17 cellular contexts compared by ENCODE assay signal in genomic region chr11:58133329-58134076, GRCh38. TPM values are rescaled to one million over a fixed set of nuclear protein-coding genes. Genes with fewer than 3 reads are reported as not detected.
DNase-seq lines count a peak whose midpoint lies in the region; ATAC-seq, FAIRE-seq and TF ChIP-seq lines count a peak whose summit lies in the region.
"Had no signal": no experiment of that assay in that cellular context is flagged by ENCODE, and none has a peak within 500 bp of the region (broad histone marks: within the 10 kb centered on the region; RNA-seq: fewer than 3 reads in every experiment).

No MANE protein-coding gene starts in this region.

- no peak overlapping the region for H3K56ac ChIP-seq in IMR-90 (ENCODE audit: extremely low read depth, insufficient read depth, low read length)

- TF ChIP-seq POLR2A in IMR-90 (IDR thresholded peaks at IDR 0.05; ENCODE audit: low read depth, low read length), result no peak
- no peak for TF ChIP-seq POLR2A in sigmoid colon (IDR thresholded peaks at IDR 0.05)

- H3K9ac ChIP-seq in IMR-90 (ENCODE audit: low read depth, low read length), result no peak overlapping the region

- no peak overlapping the region for H3K4me2 ChIP-seq in IMR-90 (ENCODE audit: low read depth, low read length)

- BruUV-seq in IMR-90 (replicated peaks; lab: Mats Ljungman, UMichigan), result no TSS peak

- H2BK15ac ChIP-seq in IMR-90 (ENCODE audit: low read depth, low read length), result no peak overlapping the region

- no peak for TF ChIP-seq EP300 in sigmoid colon (IDR thresholded peaks at IDR 0.05)

- no peak for TF ChIP-seq RAD21 in IMR-90 (IDR thresholded peaks at IDR 0.05; ENCODE audit: low read length)

- H3K4me1 ChIP-seq in IMR-90 (ENCODE audit: control insufficient read depth, insufficient read depth, low read length), result no peaks in the 10 kb centered on the region
- no peaks in the 10 kb centered on the region for H3K4me1 ChIP-seq in sigmoid colon

- dilution Hi-C loops in IMR-90 (cut with HindIII; ENCODE audit: low sequenced_read_pairs, unreplicated experiment), result no loop called here

- CTCF ChIA-PET in IMR-90 (lab: Yijun Ruan, JAX), result no interaction called here

- no peak overlapping the region for H3K14ac ChIP-seq in IMR-90 (replicated peaks; ENCODE audit: low read depth, low read length)

- ATAC-seq in IMR-90 (ENCODE audit: low read depth), result peak; percentile 72

- no peak overlapping the region for H2AK5ac ChIP-seq in IMR-90 (ENCODE audit: low read depth, low read length)

- no peak overlapping the region for H2BK120ac ChIP-seq in IMR-90 (ENCODE audit: low read depth, low read length)

- no peak overlapping the region for H4K91ac ChIP-seq in IMR-90 (ENCODE audit: insufficient read depth, low read depth, low read length)

- H2BK5ac ChIP-seq in IMR-90 (ENCODE audit: low read depth, low read length, poor library complexity, severe bottlenecking), result no peak overlapping the region

- H2BK20ac ChIP-seq in IMR-90 (ENCODE audit: low read depth, low read length), result no peak overlapping the region

- no peaks in the 10 kb centered on the region for H3K79me1 ChIP-seq in IMR-90 (ENCODE audit: low read depth in 1 of 2, low read length in 2 of 2)

- no peak overlapping the region for H4K8ac ChIP-seq in IMR-90 (ENCODE audit: low read depth in 2 of 2, low read length in 2 of 2)

- DNase-seq in ELR (ENCODE audit: low read depth) (peak; percentile 7), IMR-90 (no peak), bronchial epithelial cell (ENCODE audit: low read depth) (peak; percentile 18), iPS-NIHi7 (ENCODE audit: extremely low spot score) (peak; percentile 26), cerebellar cortex (ENCODE audit: low spot score) (no peak), sigmoid colon (no peak), germinal center (ENCODE audit: low spot score) (no peak), RKO (ENCODE audit: low spot score) (no peak)
- DNase-seq: Karpas-422; NCI-H187 treated with DMSO at 0.1 percent for 48 hours; NCI-H446 treated with DMSO at 0.1 percent for 48 hours; NK-92 treated with Interleukin-12 subunit alpha and Interleukin-12 subunit beta, amount 100 ng/mL, for 24 hours; OCI-M1 had no signal

- no peak overlapping the region for H3K4me3 ChIP-seq in IMR-90 (ENCODE audit: insufficient read depth, low read depth, low read length)
- no peak overlapping the region for H3K4me3 ChIP-seq in bronchial epithelial cell (ENCODE audit: low read depth, low read length)
- H3K4me3 ChIP-seq in sigmoid colon, result no peak overlapping the region

- H2AFZ ChIP-seq in IMR-90 (replicated peaks; ENCODE audit: low read length, poor library complexity), result no peak overlapping the region

- TF ChIP-seq CTCF in IMR-90 (conservative IDR thresholded peaks at IDR 0.05; ENCODE audit: low read depth, low read length), result no peak
- no peak for TF ChIP-seq CTCF in bronchial epithelial cell (IDR thresholded peaks at IDR 0.05; ENCODE audit: insufficient read depth, low read length, severe bottlenecking)
- TF ChIP-seq CTCF in sigmoid colon (IDR thresholded peaks at IDR 0.05), result no peak

- FAIRE-seq in bronchial epithelial cell (lab: Jason Lieb, UNC), result no peak

- H4K5ac ChIP-seq in IMR-90 (ENCODE audit: low read depth, low read length), result no peak overlapping the region

- in situ Hi-C loops in IMR-90 (cut with MboI; ENCODE audit: low sequenced_read_pairs), result no loop called here

- no peak overlapping the region; the same call in 1 of the 2 replicates for H3K18ac ChIP-seq in IMR-90 (ENCODE audit: low read depth, low read length)

- WGBS in IMR-90 (ENCODE audit: extremely low coverage in 2 of 2, insufficient read length in 1 of 2), 2 experiments, result 16% methylated on average over 3 of the region's 7 CpGs; no CpG with 5 or more reads in 1 of the 2 experiments
- WGBS in sigmoid colon, 2 donors, result 65 to 68% methylated on average over 7 of the region's 7 CpGs

- H3K9me3 ChIP-seq in IMR-90 (ENCODE audit: control insufficient read depth, insufficient read depth, low read length), result no peaks in the 10 kb centered on the region
- H3K9me3 ChIP-seq in sigmoid colon, result no peaks in the 10 kb centered on the region

- no peaks in the 10 kb centered on the region for H3K27me3 ChIP-seq in IMR-90 (ENCODE audit: control insufficient read depth, insufficient read depth, low read length)
- no peaks in the 10 kb centered on the region for H3K27me3 ChIP-seq in bronchial epithelial cell (ENCODE audit: control insufficient read depth, insufficient read depth, low read length)
- H3K27me3 ChIP-seq in sigmoid colon, result no peaks in the 10 kb centered on the region

- no peak overlapping the region for H3K27ac ChIP-seq in IMR-90 (ENCODE audit: insufficient read depth, low read length)
- H3K27ac ChIP-seq in sigmoid colon, result no peak overlapping the region

- no peaks in the 10 kb centered on the region for H3K9me1 ChIP-seq in IMR-90 (ENCODE audit: insufficient read depth, low read length)

- POLR2A ChIA-PET in IMR-90 (lab: Charles Lee; ENCODE audit: unreplicated experiment), result no interaction called here

- no peaks in the 10 kb centered on the region for H4K20me1 ChIP-seq in IMR-90 (ENCODE audit: insufficient read depth, low read length)

- H3K4ac ChIP-seq in IMR-90 (ENCODE audit: low read depth, low read length), result no peak overlapping the region

- H2AK9ac ChIP-seq in IMR-90 (replicated peaks; ENCODE audit: low read depth, low read length, poor library complexity), result no peak overlapping the region

- intact Hi-C loops in IMR-90 (cut with micrococcal nuclease) (no loop called here), sigmoid colon (cut with DNase I) (no loop called here)

- H3K23ac ChIP-seq in IMR-90 (ENCODE audit: low read depth, low read length), result no peak overlapping the region

- H3K36me3 ChIP-seq in IMR-90 (ENCODE audit: control insufficient read depth, insufficient read depth, low read length) (no peaks in the 10 kb centered on the region), bronchial epithelial cell (ENCODE audit: control insufficient read depth, insufficient read depth, low read length) (no peaks in the 10 kb centered on the region), sigmoid colon (no peaks in the 10 kb centered on the region)

TF ChIP-seq in IMR-90, 13 proteins besides CTCF, POLR2A, EP300 and RAD21:
- TF ChIP-seq USF2 (IDR thresholded peaks at IDR 0.05; ENCODE audit: low read depth, low read length), result no peak
- TF ChIP-seq MXI1 (IDR thresholded peaks at IDR 0.05; ENCODE audit: borderline replicate concordance, low read depth, low read length), result no peak
- TF ChIP-seq RFX5 (IDR thresholded peaks at IDR 0.05; ENCODE audit: low read depth, low read length), result no peak
- no peak for TF ChIP-seq RCOR1 (IDR thresholded peaks at IDR 0.05; ENCODE audit: insufficient replicate concordance, low read length)

RNA-seq across cellular contexts. Expression of gene OR9I1, which starts 8.2 kb away (rescaled TPM):
- not detected in 2 replicates for total RNA-seq in IMR-90 (2012; rRNA removed)
- polyA plus RNA-seq in IMR-90 (2012; rRNA removed), result not detected in 2 replicates
- not detected in 2 replicates for polyA plus RNA-seq in IMR-90 (2012; cell fraction: cytosol; rRNA removed)
- not detected in 2 replicates for polyA plus RNA-seq in IMR-90 (2012; cell fraction: nucleus; rRNA removed; ENCODE audit: low replicate concordance)
- not detected in 2 replicates for total RNA-seq in bronchial epithelial cell
- not detected for total RNA-seq in sigmoid colon
- polyA plus RNA-seq in sigmoid colon, result not detected
- total RNA-seq: A673, G401, SK-MEL-5 had no signal
- polyA plus RNA-seq: CD14-positive monocyte had no signal

RNA-seq across cellular contexts. Expression of gene OR9Q2, which starts 55.4 kb away (rescaled TPM):
- not detected in 2 replicates for total RNA-seq in IMR-90 (2012; rRNA removed)
- not detected in 2 replicates for polyA plus RNA-seq in IMR-90 (2012; rRNA removed)
- not detected in 2 replicates for polyA plus RNA-seq in IMR-90 (2012; cell fraction: cytosol; rRNA removed)
- not detected in 2 replicates for polyA plus RNA-seq in IMR-90 (2012; cell fraction: nucleus; rRNA removed; ENCODE audit: low replicate concordance)
- not detected in 2 replicates for total RNA-seq in bronchial epithelial cell
- not detected for total RNA-seq in sigmoid colon
- polyA plus RNA-seq in sigmoid colon, result not detected
- total RNA-seq: A673, G401, SK-MEL-5 had no signal
- polyA plus RNA-seq: CD14-positive monocyte had no signal

Comparison
In these comparisons a context has a peak if more than half of its experiments do, and no peak if none do; other contexts are left out.
1. DNase-seq: peak in ELR (single experiment), bronchial epithelial cell (single experiment) and iPS-NIHi7 (single experiment); none in IMR-90 (single experiment), cerebellar cortex (single experiment), sigmoid colon (single experiment), germinal center (single experiment) and RKO (single experiment).